9 cellular contexts compared by ENCODE assay signal in genomic region chr20:38290829-38291581, GRCh38. TPM values are rescaled to one million over a fixed set of nuclear protein-coding genes. Genes with fewer than 3 reads are reported as not detected.
A peak's percentile ranks its signal among the peaks of the same experiment; 100 is the strongest.
DNase-seq lines count a peak whose midpoint lies in the region; ATAC-seq and TF ChIP-seq lines count a peak whose summit lies in the region.
"Had no signal": no experiment of that assay in that cellular context is flagged by ENCODE, and none has a peak within 500 bp of the region (broad histone marks: within the 10 kb centered on the region; RNA-seq: fewer than 3 reads in every experiment).

No MANE protein-coding gene starts in this region.

- DNase-seq in GM10266 (ENCODE audit: extremely low spot score) (no peak), NCI-H748 (lab: John Stamatoyannopoulos, UW; ENCODE audit: unreplicated experiment) (peak; percentile 80), epithelial cell of proximal tubule (ENCODE audit: low read depth) (no peak), NCI-H1048 (lab: John Stamatoyannopoulos, UW) (no peak), NCI-H774 (lab: John Stamatoyannopoulos, UW) (no peak), NCI-H2107 (lab: John Stamatoyannopoulos, UW) (no peak)

- TF ChIP-seq CTCF in GM10266 (IDR thresholded peaks at IDR 0.05; ENCODE audit: control insufficient read depth, insufficient read depth, low read depth, missing control alignments) (peak; percentile 7), epithelial cell of proximal tubule (conservative IDR thresholded peaks at IDR 0.05; ENCODE audit: low read depth, low read length) (peak; percentile 68), neutrophil (IDR thresholded peaks at IDR 0.05) (no peak)

- ATAC-seq in GM21515 (IDR thresholded peaks at IDR 0.05; ENCODE audit: unreplicated experiment), result no peak

- no peaks in the 10 kb centered on the region for H3K36me3 ChIP-seq in neutrophil

- H3K9me3 ChIP-seq in neutrophil, result no peaks in the 10 kb centered on the region

- no peak overlapping the region for H3K4me3 ChIP-seq in epithelial cell of proximal tubule (ENCODE audit: low read depth, low read length)
- no peak overlapping the region for H3K4me3 ChIP-seq in neutrophil (ENCODE audit: low read depth in 1 of 2, low read length in 1 of 2)

- H3K4me1 ChIP-seq in neutrophil (ENCODE audit: control insufficient read depth in 1 of 2, insufficient read depth in 1 of 2, low read depth in 1 of 2, low read length in 1 of 2), result peaks cover 89 to 92% of the 10 kb centered on the region in 2 experiments

- no peaks in the 10 kb centered on the region for H3K27me3 ChIP-seq in neutrophil

- H3K27ac ChIP-seq in neutrophil, result peak overlapping the region; percentile 75

RNA-seq across cellular contexts. Expression of gene BPI, which starts 13.0 kb away (rescaled TPM):
- total RNA-seq in epithelial cell of proximal tubule, result not detected in 2 replicates
- total RNA-seq: glomerular endothelial cell had no signal

RNA-seq across cellular contexts. Expression of gene KIAA1755, which starts 30.5 kb away (rescaled TPM):
- total RNA-seq in epithelial cell of proximal tubule, result 0.06 and 0.29 TPM in 2 replicates

RNA-seq across cellular contexts. Expression of gene LBP, which starts 55.3 kb away (rescaled TPM):
- total RNA-seq in epithelial cell of proximal tubule, result not detected in 2 replicates
- total RNA-seq: glomerular endothelial cell had no signal
